In genomic region chr6:14728396-14729024, GRCh38 we compare ENCODE assay signal across 8 cellular contexts.
DNase-seq lines count a peak whose midpoint lies in the region; ATAC-seq and TF ChIP-seq lines count a peak whose summit lies in the region.

No MANE protein-coding gene starts in this region.

- no peak overlapping the region for H2AK5ac ChIP-seq in mesendoderm (ENCODE audit: low read length)

- H3K56ac ChIP-seq in mesendoderm (ENCODE audit: low read length) = no peak overlapping the region

- peaks cover 29% of the 10 kb centered on the region for H3K36me3 Mint-ChIP-seq in activated T-helper 2 cell treated with anti-CD3 and anti-CD28 coated beads, Interferon-gamma antibody, Interleukin-2, Interleukin-4, amounts not matched to agents 10 μg/mL and 5 μg/mL and 100 μg/mL, durations not matched to agents 14 hours and 24 hours and 36 hours (ENCODE audit: low read depth)

- H2BK5ac ChIP-seq in mesendoderm (ENCODE audit: low read length) = no peak overlapping the region

- H3K4me3 Mint-ChIP-seq in activated T-helper 2 cell treated with anti-CD3 and anti-CD28 coated beads, Interferon-gamma antibody, Interleukin-2, Interleukin-4, amounts not matched to agents 10 μg/mL and 5 μg/mL and 100 μg/mL, durations not matched to agents 14 hours and 24 hours and 36 hours (ENCODE audit: low read depth) = no peak overlapping the region

- H2BK15ac ChIP-seq in mesendoderm (replicated peaks; ENCODE audit: low read depth) = no peak overlapping the region

- no peak overlapping the region for H3K18ac ChIP-seq in mesendoderm (ENCODE audit: low read length)

- no peaks in the 10 kb centered on the region for H3K79me2 ChIP-seq in mesendoderm (ENCODE audit: control insufficient read depth, insufficient read depth, low read length)

- no CpG with 5 or more reads among the region's 10 CpGs for WGBS in mesendoderm (ENCODE audit: extremely low coverage, insufficient coverage, low lambda C conversion rate)

- H4K8ac ChIP-seq in mesendoderm (ENCODE audit: low read depth, low read length) = no peak overlapping the region

- TF ChIP-seq CTCF in upper lobe of right lung (IDR thresholded peaks at IDR 0.05) = no peak

- H3K27me3 ChIP-seq in upper lobe of right lung (no peaks in the 10 kb centered on the region), mesendoderm (ENCODE audit: insufficient read depth, low read length, poor library complexity) (no peaks in the 10 kb centered on the region)

- H3K36me3 ChIP-seq in upper lobe of right lung (no peaks in the 10 kb centered on the region), mesendoderm (ENCODE audit: control insufficient read depth, insufficient read depth, low read length) (no peaks in the 10 kb centered on the region)

- H3K79me1 ChIP-seq in mesendoderm (ENCODE audit: low read length) = no peaks in the 10 kb centered on the region

- ATAC-seq in left lobe of liver (peak; percentile 31), upper lobe of right lung (peak; percentile 48)

- no peak overlapping the region for H3K4me2 ChIP-seq in mesendoderm (ENCODE audit: low read length)

- H3K27ac ChIP-seq in upper lobe of right lung = peak overlapping the region; percentile 48
- H3K27ac ChIP-seq in mesendoderm (ENCODE audit: low read depth, low read length) = no peak overlapping the region

- H3K4me1 ChIP-seq in upper lobe of right lung (peaks cover 30% of the 10 kb centered on the region), mesendoderm (ENCODE audit: control insufficient read depth, low read depth, low read length) (no peaks in the 10 kb centered on the region)

- H2BK120ac ChIP-seq in mesendoderm (ENCODE audit: low read depth, low read length) = no peak overlapping the region

- no peak overlapping the region for H4K5ac ChIP-seq in mesendoderm (ENCODE audit: low read length)

- intact Hi-C loops in activated T-helper 2 cell treated with anti-CD3 and anti-CD28 coated beads, Interferon-gamma antibody, Interleukin-2, Interleukin-4, amounts not matched to agents 10 μg/mL and 5 μg/mL and 100 μg/mL, durations not matched to agents 14 hours and 24 hours and 36 hours (cut with micrococcal nuclease) = no loop called here
- intact Hi-C loops in upper lobe of right lung (cut with DNase I) = no loop called here

- H3K27ac Mint-ChIP-seq in activated T-helper 2 cell treated with anti-CD3 and anti-CD28 coated beads, Interferon-gamma antibody, Interleukin-2, Interleukin-4, amounts not matched to agents 10 μg/mL and 5 μg/mL and 100 μg/mL, durations not matched to agents 14 hours and 24 hours and 36 hours = peak overlapping the region; percentile 48

- H3K9me3 ChIP-seq in upper lobe of right lung = no peaks in the 10 kb centered on the region

- H3K27me3 Mint-ChIP-seq in activated T-helper 2 cell treated with anti-CD3 and anti-CD28 coated beads, Interferon-gamma antibody, Interleukin-2, Interleukin-4, amounts not matched to agents 10 μg/mL and 5 μg/mL and 100 μg/mL, durations not matched to agents 14 hours and 24 hours and 36 hours (ENCODE audit: low read depth) = no peaks in the 10 kb centered on the region

- no peak overlapping the region for H3K23ac ChIP-seq in mesendoderm (ENCODE audit: low read length)

- peak; percentile 46 to 52 for DNase-seq in activated T-cell treated with anti-CD3 and anti-CD28 coated beads, Interleukin-2, amount 50 U/mL, for 48 hours
- no peak for DNase-seq in activated T-cell treated with anti-CD3 and anti-CD28 coated beads, Interleukin-2, amount 50 U/mL, for 1 hour
- DNase-seq in activated T-helper 2 cell treated with anti-CD3 and anti-CD28 coated beads, Interferon-gamma antibody, Interleukin-2, Interleukin-4, amounts not matched to agents 10 μg/mL and 5 μg/mL and 100 μg/mL, durations not matched to agents 14 hours and 24 hours and 36 hours (ENCODE audit: low spot score) = no peak
- DNase-seq in left lobe of liver (ENCODE audit: low spot score) (no peak), upper lobe of right lung (no peak), dermis blood vessel endothelial cell (no peak), mesendoderm (no peak), NCI-H2107 treated with DMSO at 0.1 percent for 48 hours (lab: John Stamatoyannopoulos, UW; ENCODE audit: unreplicated experiment) (no peak)

- H3K9me3 Mint-ChIP-seq in activated T-helper 2 cell treated with anti-CD3 and anti-CD28 coated beads, Interferon-gamma antibody, Interleukin-2, Interleukin-4, amounts not matched to agents 10 μg/mL and 5 μg/mL and 100 μg/mL, durations not matched to agents 14 hours and 24 hours and 36 hours = peaks cover 4% of the 10 kb centered on the region

- H3K4me1 Mint-ChIP-seq in activated T-helper 2 cell treated with anti-CD3 and anti-CD28 coated beads, Interferon-gamma antibody, Interleukin-2, Interleukin-4, amounts not matched to agents 10 μg/mL and 5 μg/mL and 100 μg/mL, durations not matched to agents 14 hours and 24 hours and 36 hours (ENCODE audit: low read depth) = peaks cover 58% of the 10 kb centered on the region

- H3K4ac ChIP-seq in mesendoderm (ENCODE audit: low read depth, low read length) = no peak overlapping the region

- no peak overlapping the region for H3K9ac ChIP-seq in mesendoderm (ENCODE audit: low read length)

- H3K4me3 ChIP-seq in upper lobe of right lung (no peak overlapping the region), mesendoderm (ENCODE audit: low read length) (no peak overlapping the region)

Comparison
In these comparisons a context has a peak if more than half of its experiments do, and no peak if none do; other contexts are left out.
1. DNase-seq: peak in activated T-cell treated with anti-CD3 and anti-CD28 coated beads, Interleukin-2, amount 50 U/mL, for 48 hours (2 of 2); none in activated T-cell treated with anti-CD3 and anti-CD28 coated beads, Interleukin-2, amount 50 U/mL, for 1 hour (single experiment), activated T-helper 2 cell treated with anti-CD3 and anti-CD28 coated beads, Interferon-gamma antibody, Interleukin-2, Interleukin-4, amounts not matched to agents 10 μg/mL and 5 μg/mL and 100 μg/mL, durations not matched to agents 14 hours and 24 hours and 36 hours (single experiment), left lobe of liver (single experiment), upper lobe of right lung (single experiment), dermis blood vessel endothelial cell (single experiment), mesendoderm (single experiment) and NCI-H2107 treated with DMSO at 0.1 percent for 48 hours (single experiment).